27 cellular contexts compared by ENCODE assay signal in genomic region chr9:127124792-127125191, GRCh38. TPM values are rescaled to one million over a fixed set of nuclear protein-coding genes. Genes with fewer than 3 reads are reported as not detected.
"Had no signal": no experiment of that assay in that cellular context is flagged by ENCODE, and none has a peak within 500 bp of the region (broad histone marks: within the 10 kb centered on the region; RNA-seq: fewer than 3 reads in every experiment).

No MANE protein-coding gene starts in this region.

- DNase-seq: activated CD4-positive, alpha-beta T cell treated with anti-CD3 and anti-CD28 coated beads, Interleukin-2, amount 50 U/mL, for 1 hour; activated CD8-positive, alpha-beta memory T cell treated with anti-CD3 and anti-CD28 coated beads, Interleukin-2, amount 10 ng/mL, durations not matched to agents 7 days and 5 days; activated CD8-positive, alpha-beta T cell treated with anti-CD3 and anti-CD28 coated beads, Interleukin-2, amount 10 ng/mL, durations not matched to agents 7 days and 5 days; activated naive CD4-positive, alpha-beta T cell treated with anti-CD3 and anti-CD28 coated beads for 36 hours; activated naive CD8-positive, alpha-beta T cell treated with anti-CD3 and anti-CD28 coated beads, Interleukin-2, amount 10 ng/mL, durations not matched to agents 7 days and 5 days; activated T-cell treated with anti-CD3 and anti-CD28 coated beads, Interleukin-2, amount 50 U/mL, for 48 hours; colonic mucosa; effector CD8-positive, alpha-beta T cell; glutamatergic neuron; left lung; lower lobe of right lung; mesenchymal stem cell; nephron progenitor cell; nucleus accumbens; spleen; stimulated activated naive CD4-positive, alpha-beta T cell treated with Interleukin-2 at 50 U/mL for 16 hours; T-helper 17 cell; T1000 had no signal

- H3K9me3 Mint-ChIP-seq: activated naive CD4-positive, alpha-beta T cell treated with anti-CD3 and anti-CD28 coated beads for 36 hours; activated naive CD8-positive, alpha-beta T cell treated with anti-CD3 and anti-CD28 coated beads, Interleukin-2, amount 10 ng/mL, durations not matched to agents 7 days and 5 days; nephron progenitor cell had no signal

- ATAC-seq: activated CD8-positive, alpha-beta memory T cell treated with anti-CD3 and anti-CD28 coated beads, Interleukin-2, amount 10 ng/mL, durations not matched to agents 7 days and 5 days; activated CD8-positive, alpha-beta T cell treated with anti-CD3 and anti-CD28 coated beads, Interleukin-2, amount 10 ng/mL, durations not matched to agents 7 days and 5 days; left lung; lower lobe of right lung; pancreas; psoas muscle; T-helper 17 cell had no signal

- H3K27ac ChIP-seq: colonic mucosa, epithelial cell of prostate, left lung, lower lobe of right lung, pancreas, psoas muscle had no signal

- H3K27ac Mint-ChIP-seq: activated CD8-positive, alpha-beta memory T cell treated with anti-CD3 and anti-CD28 coated beads, Interleukin-2, amount 10 ng/mL, durations not matched to agents 7 days and 5 days; activated CD8-positive, alpha-beta T cell treated with anti-CD3 and anti-CD28 coated beads, Interleukin-2, amount 10 ng/mL, durations not matched to agents 7 days and 5 days; activated naive CD4-positive, alpha-beta T cell treated with anti-CD3 and anti-CD28 coated beads for 36 hours; activated naive CD8-positive, alpha-beta T cell treated with anti-CD3 and anti-CD28 coated beads, Interleukin-2, amount 10 ng/mL, durations not matched to agents 7 days and 5 days; nephron progenitor cell; T-helper 17 cell had no signal

- H3K4me3 Mint-ChIP-seq: activated CD8-positive, alpha-beta memory T cell treated with anti-CD3 and anti-CD28 coated beads, Interleukin-2, amount 10 ng/mL, durations not matched to agents 7 days and 5 days; activated CD8-positive, alpha-beta T cell treated with anti-CD3 and anti-CD28 coated beads, Interleukin-2, amount 10 ng/mL, durations not matched to agents 7 days and 5 days; activated naive CD4-positive, alpha-beta T cell treated with anti-CD3 and anti-CD28 coated beads for 36 hours; activated naive CD8-positive, alpha-beta T cell treated with anti-CD3 and anti-CD28 coated beads, Interleukin-2, amount 10 ng/mL, durations not matched to agents 7 days and 5 days; nephron progenitor cell; T-helper 17 cell had no signal

- H3K4me3 ChIP-seq: breast epithelium, colonic mucosa, left lung, lower lobe of right lung, pancreas, psoas muscle, spleen, tibial nerve had no signal

- H3K4me1 ChIP-seq: breast epithelium, colonic mucosa had no signal

- H3K27me3 ChIP-seq: breast epithelium, colonic mucosa, pancreas, tibial nerve had no signal

- H3K9me3 ChIP-seq: breast epithelium, colonic mucosa, left lung, lower lobe of right lung, pancreas, psoas muscle, spleen, tibial nerve had no signal

- H3K36me3 ChIP-seq: breast epithelium, colonic mucosa, left lung, lower lobe of right lung, pancreas, tibial nerve had no signal

- FAIRE-seq: astrocyte, endometrium, frontal cortex, islet of Langerhans, pancreas had no signal

- H3K36me3 Mint-ChIP-seq: activated CD8-positive, alpha-beta memory T cell treated with anti-CD3 and anti-CD28 coated beads, Interleukin-2, amount 10 ng/mL, durations not matched to agents 7 days and 5 days; activated naive CD8-positive, alpha-beta T cell treated with anti-CD3 and anti-CD28 coated beads, Interleukin-2, amount 10 ng/mL, durations not matched to agents 7 days and 5 days had no signal

RNA-seq across cellular contexts. Expression of gene ANGPTL2, which starts 2.4 kb away (rescaled TPM):
- total RNA-seq: activated CD8-positive, alpha-beta memory T cell treated with anti-CD3 and anti-CD28 coated beads, Interleukin-2, amount 10 ng/mL, durations not matched to agents 7 days and 5 days; activated CD8-positive, alpha-beta T cell treated with anti-CD3 and anti-CD28 coated beads, Interleukin-2, amount 10 ng/mL, durations not matched to agents 7 days and 5 days; activated naive CD4-positive, alpha-beta T cell treated with anti-CD3 and anti-CD28 coated beads for 36 hours; activated naive CD8-positive, alpha-beta T cell treated with anti-CD3 and anti-CD28 coated beads, Interleukin-2, amount 10 ng/mL, durations not matched to agents 7 days and 5 days had no signal
